Comparison of ENCODE assay signal across 8 cellular contexts in genomic region chr5:57137401-57137800, GRCh38.
"Had no signal": no experiment of that assay in that cellular context is flagged by ENCODE, and none has a peak within 500 bp of the region (broad histone marks: within the 10 kb centered on the region; RNA-seq: fewer than 3 reads in every experiment).

No MANE protein-coding gene starts in this region.

- H3K27ac ChIP-seq: cardiac muscle cell, lower lobe of right lung, skin epidermis, suprapubic skin, tibial nerve, VCaP had no signal

- H3K27me3 ChIP-seq: cardiac muscle cell, tibial nerve had no signal

- H3K36me3 ChIP-seq: cardiac muscle cell, lower lobe of right lung, suprapubic skin, tibial nerve had no signal

- DNase-seq: cortex of kidney, kidney, lower lobe of right lung had no signal

- H3K9me3 ChIP-seq: lower lobe of right lung, suprapubic skin, tibial nerve had no signal

- H3K4me1 ChIP-seq: lower lobe of right lung, suprapubic skin, tibial nerve had no signal

- H3K4me3 ChIP-seq: cardiac muscle cell, lower lobe of right lung, suprapubic skin, tibial nerve had no signal
